ENCODE assay signal across 12 cellular contexts in the genomic region with DNA sequence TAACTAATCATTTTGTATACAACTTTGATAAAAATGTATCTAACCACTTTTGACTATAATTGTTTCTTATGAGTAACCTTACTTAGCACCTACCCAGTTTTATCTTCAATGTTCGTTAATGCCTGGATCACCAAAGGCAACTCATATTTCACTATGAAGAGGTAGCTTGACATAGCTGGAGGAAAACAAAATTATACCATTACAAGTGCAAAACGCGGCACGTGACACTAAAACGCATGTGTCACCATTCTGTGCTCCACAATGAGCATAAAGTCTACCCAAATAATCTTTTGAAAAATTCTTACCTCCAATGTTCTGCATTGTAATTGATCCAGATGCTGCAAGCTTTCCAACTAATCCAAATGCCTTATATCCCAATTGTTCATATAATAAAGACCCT. TPM values are rescaled to one million over a fixed set of nuclear protein-coding genes. Genes with fewer than 3 reads are reported as not detected.
DNase-seq lines count a peak whose midpoint lies in the region; ATAC-seq, FAIRE-seq and TF ChIP-seq lines count a peak whose summit lies in the region.
"Had no signal": no experiment of that assay in that cellular context is flagged by ENCODE, and none has a peak within 500 bp of the region (broad histone marks: within the 10 kb centered on the region; RNA-seq: fewer than 3 reads in every experiment).

No MANE protein-coding gene starts in this region.

- no peak overlapping the region for H3K27ac ChIP-seq in BLaER1 treated with 17β-estradiol and CSF1 and Interleukin-3, amounts not matched to agents 10 nM and 100 nM
- H3K27ac ChIP-seq in PC-9 (peak overlapping the region; percentile 97), esophagus squamous epithelium (peak overlapping the region in 2 of 4 donors; percentile 98)

- peaks cover 88% of the 10 kb centered on the region for H3K79me2 ChIP-seq in PC-9 (ENCODE audit: low read depth)

- CTCF ChIA-PET in PC-9 (lab: Charles Lee), result no interaction called here

- H3F3A ChIP-seq in PC-9 (ENCODE audit: insufficient read depth, low read depth), result peaks cover 97% of the 10 kb centered on the region

- POLR2A ChIA-PET in PC-9 (lab: Charles Lee; ENCODE audit: unreplicated experiment), result interaction anchor here (0.6 kb wide), 1 partner anchor 729 kb away, joined by 3 read pairs; no protein-coding TSS in a partner anchor

- TF ChIP-seq CTCF in PC-9 (conservative IDR thresholded peaks at IDR 0.05) (no peak), esophagus squamous epithelium (IDR thresholded peaks at IDR 0.05) (no peak)

- peak overlapping the region in 1 of 11 experiments; percentile 95; a peak in 1 of 22 replicates for H3K9ac ChIP-seq in BLaER1 treated with 17β-estradiol and CSF1 and Interleukin-3, amounts not matched to agents 10 nM and 100 nM

- no peaks in the 10 kb centered on the region for H3K9me2 ChIP-seq in PC-9 (ENCODE audit: insufficient read depth)

- H3K36me3 ChIP-seq in BLaER1 treated with 17β-estradiol and CSF1 and Interleukin-3, amounts not matched to agents 10 nM and 100 nM, result peaks cover 94 to 95% (median 94%) of the 10 kb centered on the region in 11 experiments
- H3K36me3 ChIP-seq in PC-9 (ENCODE audit: low read depth), result peaks cover 97% of the 10 kb centered on the region
- H3K36me3 ChIP-seq in esophagus squamous epithelium, result peaks cover 52 to 94% (median 62%) of the 10 kb centered on the region in 3 donors

- no peak overlapping the region for H3K4me3 ChIP-seq in BLaER1 treated with 17β-estradiol and CSF1 and Interleukin-3, amounts not matched to agents 10 nM and 100 nM
- H3K4me3 ChIP-seq in PC-9 (peak overlapping the region; percentile 94), esophagus squamous epithelium (peak overlapping the region in 3 of 4 donors; percentile 86 to 99 (median 90)), skeletal muscle cell (ENCODE audit: low read depth, low read length) (peak overlapping the region; percentile 68)

- no peak for TF ChIP-seq POLR2A in esophagus squamous epithelium (IDR thresholded peaks at IDR 0.05)

- WGBS in esophagus squamous epithelium, 2 donors, result 43 to 52% methylated on average over 5 of the region's 5 CpGs

- no peaks in the 10 kb centered on the region for H3K27me3 ChIP-seq in BLaER1 treated with 17β-estradiol and CSF1 and Interleukin-3, amounts not matched to agents 10 nM and 100 nM
- H3K27me3 ChIP-seq in PC-9 (ENCODE audit: insufficient read depth, low read depth) (no peaks in the 10 kb centered on the region), esophagus squamous epithelium (no peaks in the 10 kb centered on the region)
- H3K27me3 ChIP-seq: pancreas had no signal

- H2AFZ ChIP-seq in PC-9, result no peak overlapping the region

- no peak for FAIRE-seq in RCC 7860 (lab: Jason Lieb, UNC)
- FAIRE-seq: islet of Langerhans, pancreas had no signal

- no TSS peak for BruUV-seq in PC-9 (replicated peaks; lab: Mats Ljungman, UMichigan)

- H3K4me2 ChIP-seq in BLaER1 treated with 17β-estradiol and CSF1 and Interleukin-3, amounts not matched to agents 10 nM and 100 nM, result peak overlapping the region in 6 of 11 experiments; percentile 9 to 99 (median 93); a peak in 10 of 22 replicates
- H3K4me2 ChIP-seq in PC-9, result peak overlapping the region; percentile 91

- H4K20me1 ChIP-seq in BLaER1 treated with 17β-estradiol and CSF1 and Interleukin-3, amounts not matched to agents 10 nM and 100 nM, result peaks cover 93 to 100% (median 97%) of the 10 kb centered on the region in 11 experiments
- peaks cover 97% of the 10 kb centered on the region for H4K20me1 ChIP-seq in PC-9 (ENCODE audit: insufficient read depth)

- no peak for ATAC-seq in HG03432 (IDR thresholded peaks at IDR 0.05; ENCODE audit: unreplicated experiment)
- ATAC-seq in HG03196 (IDR thresholded peaks at IDR 0.05; ENCODE audit: unreplicated experiment), result no peak
- ATAC-seq: pancreas had no signal

- DNase-seq in PC-9, result no peak
- DNase-seq in esophagus squamous epithelium (lab: John Stamatoyannopoulos, UW), result no peak
- no peak for DNase-seq in skeletal muscle cell (ENCODE audit: low read depth)
- DNase-seq in HT-29 (ENCODE audit: low spot score), result no peak
- DNase-seq in RCC 7860 (ENCODE audit: low spot score), result no peak
- DNase-seq: DMS79; NK-92 treated with Interleukin-12 subunit alpha and Interleukin-12 subunit beta, amount 100 ng/mL, for 24 hours; pancreas had no signal

- H3K4me1 ChIP-seq in BLaER1 treated with 17β-estradiol and CSF1 and Interleukin-3, amounts not matched to agents 10 nM and 100 nM, result peaks cover 40 to 87% (median 64%) of the 10 kb centered on the region in 10 experiments
- peaks cover 73% of the 10 kb centered on the region for H3K4me1 ChIP-seq in PC-9 (replicated peaks; ENCODE audit: insufficient read depth)
- H3K4me1 ChIP-seq in esophagus squamous epithelium, result peaks cover 24 to 89% (median 56%) of the 10 kb centered on the region in 3 donors

- intact Hi-C loops in PC-9 (cut with micrococcal nuclease; ENCODE audit: unreplicated experiment) (no loop called here), esophagus squamous epithelium (cut with DNase I) (no loop called here)

- H3K9me3 ChIP-seq in BLaER1 treated with 17β-estradiol and CSF1 and Interleukin-3, amounts not matched to agents 10 nM and 100 nM (replicated peaks in 1 of 11), result no peaks in the 10 kb centered on the region
- no peaks in the 10 kb centered on the region for H3K9me3 ChIP-seq in PC-9 (ENCODE audit: insufficient read depth, low read depth)
- H3K9me3 ChIP-seq in esophagus squamous epithelium, result no peaks in the 10 kb centered on the region
- H3K9me3 ChIP-seq: pancreas had no signal

RNA-seq across cellular contexts. Expression of a gene that starts 5.8 kb away (rescaled TPM):
- 193 and 322 TPM in 2 replicates for total RNA-seq in PC-9 (2021)
- 100 to 1,000 TPM; 242 to 468 (median 286) TPM for total RNA-seq in esophagus squamous epithelium
- total RNA-seq in HT-29 (2014; rRNA removed; shearing (Covaris generic)), result 67.9 and 74.4 TPM in 2 replicates

Comparison
In these comparisons a context has a peak if more than half of its experiments do, and no peak if none do; other contexts are left out.
1. H3K4me3 ChIP-seq: peak in PC-9 (single experiment), esophagus squamous epithelium (3 of 4) and skeletal muscle cell (single experiment); none in BLaER1 treated with 17β-estradiol and CSF1 and Interleukin-3, amounts not matched to agents 10 nM and 100 nM (0 of 10).